ENCODE assay signal across 8 cellular contexts in the genomic region with DNA sequence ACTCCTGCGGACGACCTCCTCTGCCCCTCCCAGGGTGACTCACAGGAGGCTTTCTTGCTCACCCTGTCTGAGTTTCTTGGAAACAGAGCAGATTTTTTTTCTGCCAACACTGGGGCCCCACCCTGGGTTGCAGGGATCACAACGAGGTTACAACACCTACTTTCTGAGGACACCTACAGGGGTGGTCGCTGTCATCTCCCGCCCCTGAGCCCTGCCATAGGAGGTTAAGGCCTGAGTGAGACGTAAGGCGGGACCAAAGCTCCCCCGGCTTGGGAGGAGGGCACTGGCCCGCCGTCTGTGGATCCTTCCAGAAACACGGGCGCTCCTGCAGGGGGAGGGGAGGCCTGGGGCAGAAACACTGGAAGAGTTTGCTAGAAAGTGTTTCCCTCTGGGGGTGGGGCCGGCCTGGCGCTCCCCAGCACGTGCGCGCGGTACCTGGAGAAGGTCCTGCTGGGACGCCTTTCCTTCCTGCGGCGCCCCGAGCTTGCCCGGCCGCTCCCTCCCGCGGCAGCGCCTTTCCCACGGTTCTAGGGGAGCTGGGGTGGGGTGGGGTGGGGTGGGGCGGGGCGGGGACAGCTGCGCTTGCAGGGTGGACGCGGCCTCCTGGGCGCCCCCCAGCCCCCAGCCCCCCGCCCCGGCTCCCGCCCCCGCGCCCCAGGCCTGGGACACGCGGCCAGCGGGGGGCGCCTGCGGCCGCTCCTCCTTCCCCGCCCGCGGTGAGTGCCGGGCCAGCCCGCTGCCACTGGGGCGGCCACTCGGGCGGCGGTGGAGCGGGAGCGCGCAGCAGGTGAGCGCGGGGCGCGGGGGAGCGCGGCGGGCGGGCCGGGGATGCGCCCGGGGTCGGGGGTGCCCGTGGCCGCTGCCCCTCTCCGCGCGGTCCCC. TPM values are rescaled to one million over a fixed set of nuclear protein-coding genes. Genes with fewer than 3 reads are reported as not detected.
DNase-seq lines count a peak whose midpoint lies in the region; ATAC-seq and TF ChIP-seq lines count a peak whose summit lies in the region.

No MANE protein-coding gene starts in this region.

- H3K36me3 ChIP-seq in neural cell (ENCODE audit: insufficient read depth, low read length): no peaks in the 10 kb centered on the region
- no peaks in the 10 kb centered on the region for H3K36me3 ChIP-seq in transverse colon

- peaks cover 8 to 34% (median 20%) of the 10 kb centered on the region in 4 donors for H3K4me1 ChIP-seq in transverse colon

- H3K79me2 ChIP-seq in neural cell (replicated peaks; ENCODE audit: insufficient read depth, low read length): no peaks in the 10 kb centered on the region

- H4K20me1 ChIP-seq in neural cell (ENCODE audit: insufficient read depth): no peaks in the 10 kb centered on the region

- peak overlapping the region; percentile 29 for H3K9ac ChIP-seq in neural cell (ENCODE audit: low read length)

- in situ Hi-C loops in transverse colon (cut with MboI; ENCODE audit: low pct_ligation_motif_present in 1 of 4, low pct_unique_long_range_greater_than_20kb in 1 of 4, low sequenced_read_pairs in 3 of 4): loop anchor here in 3 of 4 donors (10.0 to 25.0 kb wide), 3 partner anchors 109 to 417 kb away; partner anchors contain the start of gene BRD7 (in 1 of the 3)

- peaks cover 12% of the 10 kb centered on the region for H3K27me3 ChIP-seq in neural cell (ENCODE audit: insufficient read depth, low read depth, low read length)
- no peaks in the 10 kb centered on the region for H3K27me3 ChIP-seq in transverse colon

- ATAC-seq in HG02588 (IDR thresholded peaks at IDR 0.05; ENCODE audit: unreplicated experiment): peak; percentile 66

- no peaks in the 10 kb centered on the region for H3K9me2 ChIP-seq in neural cell (ENCODE audit: insufficient read depth, low read length)

- no peak for TF ChIP-seq CTCF in neural cell (IDR thresholded peaks at IDR 0.05; ENCODE audit: poor library complexity, severe bottlenecking)
- TF ChIP-seq CTCF in transverse colon (IDR thresholded peaks at IDR 0.05): peak in 2 of 5 experiments; percentile 18 to 20

- no peak overlapping the region for H3K27ac ChIP-seq in neural cell (ENCODE audit: low read length)
- H3K27ac ChIP-seq in transverse colon: peak overlapping the region; percentile 47 to 60 (median 51)

- no peaks in the 10 kb centered on the region for H3F3A ChIP-seq in neural cell (ENCODE audit: insufficient read depth, low read length, poor library complexity, severe bottlenecking)

- intact Hi-C loops in transverse colon (cut with DNase I; ENCODE audit: low total_unique reads): no loop called here

- no peak overlapping the region for H2AFZ ChIP-seq in neural cell (ENCODE audit: low read depth, low read length)

- DNase-seq in DMS 273 (lab: John Stamatoyannopoulos, UW; ENCODE audit: unreplicated experiment) (peak; percentile 81), DMS 273 treated with DMSO at 0.1 percent for 48 hours (lab: John Stamatoyannopoulos, UW) (no peak), NCI-H226 (peak; percentile 77), fibroblast of peridontal ligament (ENCODE audit: extremely low read depth) (peak; percentile 47), transverse colon (peak; percentile 68)
- DNase-seq in activated T-cell treated with anti-CD3 and anti-CD28 coated beads, Interleukin-2, amount 50 U/mL, for 1 hour: peak; percentile 61

- TF ChIP-seq EP300 in neural cell (conservative IDR thresholded peaks at IDR 0.05; ENCODE audit: poor library complexity, severe bottlenecking): no peak
- TF ChIP-seq EP300 in transverse colon (IDR thresholded peaks at IDR 0.05; ENCODE audit: low read depth): no peak

- no peak for TF ChIP-seq POLR2A in transverse colon (IDR thresholded peaks at IDR 0.05)

- 0% methylated on average over 29 of the region's 74 CpGs; no CpG with 5 or more reads in 1 of the 2 donors for WGBS in transverse colon (ENCODE audit: low coverage in 1 of 2), 2 donors

- TF ChIP-seq RAD21 in neural cell (conservative IDR thresholded peaks at IDR 0.05): no peak

- no peaks in the 10 kb centered on the region for H3K9me3 ChIP-seq in neural cell (ENCODE audit: low read length)
- no peaks in the 10 kb centered on the region for H3K9me3 ChIP-seq in transverse colon

- peak overlapping the region; percentile 64 for H3K4me3 ChIP-seq in neural cell (ENCODE audit: low read length)
- peak overlapping the region; percentile 46 to 78 (median 67) for H3K4me3 ChIP-seq in transverse colon

- no peak overlapping the region for H3K4me2 ChIP-seq in neural cell (ENCODE audit: low read length)

TF ChIP-seq in neural cell, 6 proteins besides CTCF, POLR2A, EP300 and RAD21:
- TF ChIP-seq POLR2AphosphoS5 (IDR thresholded peaks at IDR 0.05): no peak
- TF ChIP-seq TAF1 (IDR thresholded peaks at IDR 0.05; ENCODE audit: low read depth): no peak
- no peak for TF ChIP-seq SMC3 (conservative IDR thresholded peaks at IDR 0.05; ENCODE audit: poor library complexity)
- no peak for TF ChIP-seq EZH2 (IDR thresholded peaks at IDR 0.05; ENCODE audit: borderline replicate concordance, insufficient read depth, low read length, poor library complexity, severe bottlenecking)
- no peak for TF ChIP-seq REST (IDR thresholded peaks at IDR 0.05; ENCODE audit: borderline replicate concordance)
- no peak for TF ChIP-seq MXI1 (conservative IDR thresholded peaks at IDR 0.05; ENCODE audit: poor library complexity, severe bottlenecking)

RNA-seq across cellular contexts. Expression of gene ADCY7, which starts 20.7 kb away (rescaled TPM):
- 2.0 and 4.5 TPM in 2 replicates for polyA plus RNA-seq in neural cell
- polyA minus RNA-seq in neural cell: 1.7 and 2.0 TPM in 2 replicates
- total RNA-seq in transverse colon: 10 to 100 TPM in 3 of 4 donors, 1 to 10 TPM in 1; 4.6 to 44.9 (median 14.1) TPM
